In genomic region chr15:101258238-101259144, GRCh38 we compare ENCODE assay signal across 8 cellular contexts.
DNase-seq lines count a peak whose midpoint lies in the region; ATAC-seq and TF ChIP-seq lines count a peak whose summit lies in the region.

No MANE protein-coding gene starts in this region.

- H3K27ac Mint-ChIP-seq in central memory CD8-positive, alpha-beta T cell (ENCODE audit: low read depth) = no peak overlapping the region
- peak overlapping the region; percentile 74 for H3K27ac Mint-ChIP-seq in stimulated activated effector memory CD8-positive, alpha-beta T cell treated with anti-CD3 and anti-CD28 coated beads, Interleukin-12 subunit alpha, Interleukin-12 subunit beta, amount 100 ng/mL, for 72 hours

- H3K27ac ChIP-seq in C4-2B = no peak overlapping the region

- peaks cover 26% of the 10 kb centered on the region for H3K27me3 Mint-ChIP-seq in central memory CD8-positive, alpha-beta T cell

- peak; percentile 90 for TF ChIP-seq CTCF in C4-2B (conservative IDR thresholded peaks at IDR 0.05)
- peak; percentile 93 for TF ChIP-seq CTCF in NB4 (IDR thresholded peaks at IDR 0.05; ENCODE audit: low read depth, low read length)

- H3K9me3 Mint-ChIP-seq in central memory CD8-positive, alpha-beta T cell = no peaks in the 10 kb centered on the region
- no peaks in the 10 kb centered on the region for H3K9me3 Mint-ChIP-seq in stimulated activated effector memory CD8-positive, alpha-beta T cell treated with anti-CD3 and anti-CD28 coated beads, Interleukin-12 subunit alpha, Interleukin-12 subunit beta, amount 100 ng/mL, for 72 hours

- DNase-seq in NB4 (ENCODE audit: low read depth) (peak; percentile 83), T-helper 9 cell (peak; percentile 45), left kidney (ENCODE audit: low read depth, low spot score) (peak; percentile 88)
- peak in 1 of 2 donors; percentile 22 for DNase-seq in central memory CD8-positive, alpha-beta T cell (ENCODE audit: low spot score in 2 of 2)
- no peak for DNase-seq in stimulated activated effector memory CD8-positive, alpha-beta T cell treated with anti-CD3 and anti-CD28 coated beads, Interleukin-12 subunit alpha, Interleukin-12 subunit beta, amount 100 ng/mL, for 72 hours (ENCODE audit: low spot score in 2 of 2)

- peak; percentile 54 for ATAC-seq in GM18909 (IDR thresholded peaks at IDR 0.05; ENCODE audit: poor library complexity, unreplicated experiment)
- peak; percentile 60 for ATAC-seq in central memory CD8-positive, alpha-beta T cell (replicated peaks; ENCODE audit: extremely low read depth, poor library complexity, severe bottlenecking)
- ATAC-seq in stimulated activated effector memory CD8-positive, alpha-beta T cell treated with anti-CD3 and anti-CD28 coated beads, Interleukin-12 subunit alpha, Interleukin-12 subunit beta, amount 100 ng/mL, for 72 hours = peak; percentile 62
- no peak for ATAC-seq in GM19328 (IDR thresholded peaks at IDR 0.05; ENCODE audit: unreplicated experiment)

- peaks cover 5% of the 10 kb centered on the region for H3K4me1 Mint-ChIP-seq in central memory CD8-positive, alpha-beta T cell
- peaks cover 27% of the 10 kb centered on the region for H3K4me1 Mint-ChIP-seq in stimulated activated effector memory CD8-positive, alpha-beta T cell treated with anti-CD3 and anti-CD28 coated beads, Interleukin-12 subunit alpha, Interleukin-12 subunit beta, amount 100 ng/mL, for 72 hours

- no peak for TF ChIP-seq POLR2A in NB4 (IDR thresholded peaks at IDR 0.05; ENCODE audit: extremely low read depth, insufficient read length)

- H3K36me3 Mint-ChIP-seq in central memory CD8-positive, alpha-beta T cell (ENCODE audit: insufficient read depth) = peaks cover 4% of the 10 kb centered on the region
- no peaks in the 10 kb centered on the region for H3K36me3 Mint-ChIP-seq in stimulated activated effector memory CD8-positive, alpha-beta T cell treated with anti-CD3 and anti-CD28 coated beads, Interleukin-12 subunit alpha, Interleukin-12 subunit beta, amount 100 ng/mL, for 72 hours

- no peak overlapping the region for H3K4me3 ChIP-seq in NB4 (ENCODE audit: low read depth, low read length)

- no peak overlapping the region for H3K4me3 Mint-ChIP-seq in central memory CD8-positive, alpha-beta T cell
- H3K4me3 Mint-ChIP-seq in stimulated activated effector memory CD8-positive, alpha-beta T cell treated with anti-CD3 and anti-CD28 coated beads, Interleukin-12 subunit alpha, Interleukin-12 subunit beta, amount 100 ng/mL, for 72 hours = no peak overlapping the region

Comparison
In these comparisons a context has a peak if more than half of its experiments do, and no peak if none do; other contexts are left out.
1. DNase-seq: peak in NB4 (single experiment), T-helper 9 cell (single experiment) and left kidney (single experiment); none in stimulated activated effector memory CD8-positive, alpha-beta T cell treated with anti-CD3 and anti-CD28 coated beads, Interleukin-12 subunit alpha, Interleukin-12 subunit beta, amount 100 ng/mL, for 72 hours (0 of 2).